Comparison of ENCODE assay signal across 15 cellular contexts in genomic region chr21:14560555-14560954, GRCh38.
A peak's percentile ranks its signal among the peaks of the same experiment; 100 is the strongest.
DNase-seq lines count a peak whose midpoint lies in the region; ATAC-seq lines count a peak whose summit lies in the region.
"Had no signal": no experiment of that assay in that cellular context is flagged by ENCODE, and none has a peak within 500 bp of the region (broad histone marks: within the 10 kb centered on the region; RNA-seq: fewer than 3 reads in every experiment).

No MANE protein-coding gene starts in this region.

- no peaks in the 10 kb centered on the region for H3K27me3 Mint-ChIP-seq in stimulated activated naive CD8-positive, alpha-beta T cell treated with anti-CD3 and anti-CD28 coated beads, Interleukin-15, amount 100 ng/mL, for 72 hours
- H3K27me3 Mint-ChIP-seq in T-helper 1 cell treated with Interleukin-12 subunit alpha and Interleukin-12 subunit beta and Interleukin-4 antibody, amounts not matched to agents 30 μg/mL and 1 μg/mL, for 36 hours (ENCODE audit: low read depth): no peaks in the 10 kb centered on the region
- peaks cover 0 to 8% of the 10 kb centered on the region in 2 donors for H3K27me3 Mint-ChIP-seq in effector memory CD8-positive, alpha-beta T cell
- H3K27me3 Mint-ChIP-seq: CD8-positive, alpha-beta memory T cell had no signal

- peaks cover 34% of the 10 kb centered on the region for H3K4me1 Mint-ChIP-seq in stimulated activated naive CD8-positive, alpha-beta T cell treated with anti-CD3 and anti-CD28 coated beads, Interleukin-15, amount 100 ng/mL, for 72 hours
- peaks cover 46% of the 10 kb centered on the region for H3K4me1 Mint-ChIP-seq in T-helper 1 cell treated with Interleukin-12 subunit alpha and Interleukin-12 subunit beta and Interleukin-4 antibody, amounts not matched to agents 30 μg/mL and 1 μg/mL, for 36 hours (ENCODE audit: low read depth)
- H3K4me1 Mint-ChIP-seq in effector memory CD8-positive, alpha-beta T cell (ENCODE audit: low read depth in 2 of 2): peaks cover 4 to 11% of the 10 kb centered on the region in 2 donors

- no peak overlapping the region for H3K27ac Mint-ChIP-seq in stimulated activated naive CD8-positive, alpha-beta T cell treated with anti-CD3 and anti-CD28 coated beads, Interleukin-15, amount 100 ng/mL, for 72 hours
- peak overlapping the region; percentile 52 for H3K27ac Mint-ChIP-seq in T-helper 1 cell treated with Interleukin-12 subunit alpha and Interleukin-12 subunit beta and Interleukin-4 antibody, amounts not matched to agents 30 μg/mL and 1 μg/mL, for 36 hours
- peak overlapping the region in 1 of 2 donors; percentile 32 for H3K27ac Mint-ChIP-seq in effector memory CD8-positive, alpha-beta T cell

- peak; percentile 56 for ATAC-seq in stimulated activated naive CD8-positive, alpha-beta T cell treated with anti-CD3 and anti-CD28 coated beads, Interleukin-15, Interleukin-2, amounts not matched to agents 100 U/mL and 50 U/mL, for 24 hours
- no peak for ATAC-seq in stimulated activated naive CD8-positive, alpha-beta T cell treated with anti-CD3 and anti-CD28 coated beads, Interleukin-15, amount 100 ng/mL, for 72 hours
- peak; percentile 36 for ATAC-seq in effector memory CD8-positive, alpha-beta T cell (replicated peaks)
- ATAC-seq in HG02840 (IDR thresholded peaks at IDR 0.05; ENCODE audit: low FRiP score, unreplicated experiment): no peak
- ATAC-seq: Right ventricle myocardium inferior had no signal

- DNase-seq in stimulated activated naive CD8-positive, alpha-beta T cell treated with anti-CD3 and anti-CD28 coated beads, Interleukin-15, Interleukin-2, amounts not matched to agents 100 U/mL and 50 U/mL, for 24 hours: no peak
- DNase-seq in stimulated activated naive CD8-positive, alpha-beta T cell treated with anti-CD3 and anti-CD28 coated beads, Interleukin-15, amount 100 ng/mL, for 72 hours: no peak
- DNase-seq in effector memory CD8-positive, alpha-beta T cell: no peak
- no peak for DNase-seq in stimulated activated CD4-positive, alpha-beta T cell treated with anti-CD3 and anti-CD28 coated beads, Interleukin-4, amount 100 ng/mL, for 1 hour
- no peak for DNase-seq in SW480 (ENCODE audit: low spot score)
- DNase-seq: C1 segment of cervical spinal cord; CD8-positive, alpha-beta memory T cell; DMS53; NCI-H1105; NCI-H2081; NCI-H446 treated with DMSO at 0.1 percent for 48 hours; NCI-H748 treated with DMSO at 0.1 percent for 48 hours had no signal

- no peak overlapping the region for H3K4me3 Mint-ChIP-seq in stimulated activated naive CD8-positive, alpha-beta T cell treated with anti-CD3 and anti-CD28 coated beads, Interleukin-15, amount 100 ng/mL, for 72 hours
- H3K4me3 Mint-ChIP-seq in T-helper 1 cell treated with Interleukin-12 subunit alpha and Interleukin-12 subunit beta and Interleukin-4 antibody, amounts not matched to agents 30 μg/mL and 1 μg/mL, for 36 hours: peak overlapping the region; percentile 0
- no peak overlapping the region for H3K4me3 Mint-ChIP-seq in effector memory CD8-positive, alpha-beta T cell
- H3K4me3 Mint-ChIP-seq: CD8-positive, alpha-beta memory T cell had no signal

- peaks cover 16 to 32% of the 10 kb centered on the region in 2 donors for H3K9me3 Mint-ChIP-seq in stimulated activated naive CD8-positive, alpha-beta T cell treated with anti-CD3 and anti-CD28 coated beads, Interleukin-15, amount 100 ng/mL, for 72 hours
- H3K9me3 Mint-ChIP-seq in T-helper 1 cell treated with Interleukin-12 subunit alpha and Interleukin-12 subunit beta and Interleukin-4 antibody, amounts not matched to agents 30 μg/mL and 1 μg/mL, for 36 hours: peaks cover 38% of the 10 kb centered on the region
- H3K9me3 Mint-ChIP-seq in effector memory CD8-positive, alpha-beta T cell: peaks cover 0 to 9% of the 10 kb centered on the region in 2 donors
- H3K9me3 Mint-ChIP-seq: CD8-positive, alpha-beta memory T cell had no signal

- peaks cover 23% of the 10 kb centered on the region for H3K36me3 Mint-ChIP-seq in T-helper 1 cell treated with Interleukin-12 subunit alpha and Interleukin-12 subunit beta and Interleukin-4 antibody, amounts not matched to agents 30 μg/mL and 1 μg/mL, for 36 hours (ENCODE audit: low read depth)
- peaks cover 3% of the 10 kb centered on the region for H3K36me3 Mint-ChIP-seq in effector memory CD8-positive, alpha-beta T cell (ENCODE audit: insufficient read depth)

Comparison
In these comparisons a context has a peak if more than half of its experiments do, and no peak if none do; other contexts are left out.
1. ATAC-seq: peak in stimulated activated naive CD8-positive, alpha-beta T cell treated with anti-CD3 and anti-CD28 coated beads, Interleukin-15, Interleukin-2, amounts not matched to agents 100 U/mL and 50 U/mL, for 24 hours (single experiment) and effector memory CD8-positive, alpha-beta T cell (single experiment); none in stimulated activated naive CD8-positive, alpha-beta T cell treated with anti-CD3 and anti-CD28 coated beads, Interleukin-15, amount 100 ng/mL, for 72 hours (single experiment) and HG02840 (single experiment).